In genomic region chr9:80085668-80086067, GRCh38 we compare ENCODE assay signal across 13 cellular contexts.
"Had no signal": no experiment of that assay in that cellular context is flagged by ENCODE, and none has a peak within 500 bp of the region (broad histone marks: within the 10 kb centered on the region; RNA-seq: fewer than 3 reads in every experiment).

No MANE protein-coding gene starts in this region.

- H3K4me1 ChIP-seq: gastrocnemius medialis, left lung, SJCRH30, upper lobe of right lung had no signal

- H3K27ac Mint-ChIP-seq: activated CD4-positive, alpha-beta T cell treated with anti-CD3 and anti-CD28 coated beads, Interleukin-2, amount 10 ng/mL, durations not matched to agents 24 days and 14 days; T-helper 1 cell treated with Interleukin-12 subunit alpha and Interleukin-12 subunit beta and Interleukin-4 antibody, amounts not matched to agents 30 μg/mL and 1 μg/mL, for 36 hours had no signal

- H3K27me3 ChIP-seq: brain microvascular endothelial cell, gastrocnemius medialis, left lung, SJCRH30, upper lobe of right lung had no signal

- H3K4me3 ChIP-seq: coronary artery, gastrocnemius medialis, left lung, SJCRH30, upper lobe of right lung had no signal

- H3K9me3 Mint-ChIP-seq: activated CD4-positive, alpha-beta T cell treated with anti-CD3 and anti-CD28 coated beads, Interleukin-2, amount 10 ng/mL, durations not matched to agents 24 days and 14 days; central memory CD8-positive, alpha-beta T cell; T-helper 1 cell treated with Interleukin-12 subunit alpha and Interleukin-12 subunit beta and Interleukin-4 antibody, amounts not matched to agents 30 μg/mL and 1 μg/mL, for 36 hours had no signal

- DNase-seq: activated CD4-positive, alpha-beta T cell treated with anti-CD3 and anti-CD28 coated beads, Interleukin-2, amount 10 ng/mL, durations not matched to agents 24 days and 14 days; activated CD8-positive, alpha-beta memory T cell treated with anti-CD3 and anti-CD28 coated beads, Interleukin-2, amount 50 U/mL, for 48 hours; activated gamma-delta T cell treated with Interleukin-2 at 50 U/mL for 16 hours; aorta; brain microvascular endothelial cell; gastrocnemius medialis; head of caudate nucleus; left lung; SJCRH30; upper lobe of right lung had no signal

- ATAC-seq: gastrocnemius medialis, left lung, upper lobe of right lung had no signal

- H3K36me3 ChIP-seq: brain microvascular endothelial cell, gastrocnemius medialis, left lung, SJCRH30, upper lobe of right lung had no signal

- H3K27ac ChIP-seq: brain microvascular endothelial cell, coronary artery, gastrocnemius medialis, left lung, SJCRH30, upper lobe of right lung had no signal

- H3K9me3 ChIP-seq: gastrocnemius medialis, SJCRH30, upper lobe of right lung had no signal
